19 cellular contexts compared by ENCODE assay signal in the genomic region with DNA sequence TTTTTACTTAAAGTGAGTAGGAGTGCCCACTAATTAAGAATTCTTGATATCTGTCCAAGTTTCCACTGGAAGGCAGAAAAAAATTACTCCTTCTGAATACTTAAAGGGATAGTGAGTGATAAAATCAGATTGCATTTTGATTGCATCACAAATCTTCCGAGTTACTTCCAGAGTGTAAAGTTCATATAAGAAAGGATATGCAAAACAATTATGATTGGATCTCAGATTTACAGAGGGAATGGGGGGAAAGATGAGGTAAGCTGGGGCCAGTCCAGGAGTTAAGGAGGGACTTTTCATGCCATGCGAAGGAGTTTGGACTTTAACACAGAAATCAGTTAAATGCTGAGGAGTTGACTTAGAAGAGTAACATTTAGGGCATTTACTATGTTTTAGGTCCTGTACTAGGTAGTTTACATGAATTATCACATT. TPM values are rescaled to one million over a fixed set of nuclear protein-coding genes. Genes with fewer than 3 reads are reported as not detected.
DNase-seq lines count a peak whose midpoint lies in the region; ATAC-seq and TF ChIP-seq lines count a peak whose summit lies in the region.
"Had no signal": no experiment of that assay in that cellular context is flagged by ENCODE, and none has a peak within 500 bp of the region (broad histone marks: within the 10 kb centered on the region; RNA-seq: fewer than 3 reads in every experiment).

No MANE protein-coding gene starts in this region.

- H3K4me1 ChIP-seq in HEK293 (ENCODE audit: control insufficient read depth, insufficient read depth, low read length): no peaks in the 10 kb centered on the region
- H3K4me1 ChIP-seq: heart right ventricle had no signal

- no peak overlapping the region for H3K4me3 ChIP-seq in AG09309 (ENCODE audit: control insufficient read depth, low read depth, low read length)
- no peak overlapping the region for H3K4me3 ChIP-seq in HEK293 (ENCODE audit: low read depth, low read length)
- H3K4me3 ChIP-seq in fibroblast of the aortic adventitia (ENCODE audit: low read depth, low read length): no peak overlapping the region
- H3K4me3 ChIP-seq: esophagus squamous epithelium, heart right ventricle, MG63 had no signal

- POLR2A ChIA-PET in HEK293 (lab: Yijun Ruan, JAX): no interaction called here

- TF ChIP-seq CTCF in AG09309 (IDR thresholded peaks at IDR 0.05; ENCODE audit: control insufficient read depth, insufficient read depth, low read depth, low read length, missing control alignments) (no peak), HEK293 (tag by site-specific recombination; IDR thresholded peaks at IDR 0.05) (no peak), fibroblast of the aortic adventitia (IDR thresholded peaks at IDR 0.05; ENCODE audit: insufficient read depth, low read length) (no peak)

- H3K9me3 ChIP-seq in HEK293 (ENCODE audit: control insufficient read depth, insufficient read depth, low read depth, low read length): no peaks in the 10 kb centered on the region
- H3K9me3 ChIP-seq: esophagus squamous epithelium, heart right ventricle, MG63 had no signal

- no peaks in the 10 kb centered on the region for H3K36me3 ChIP-seq in HEK293 (ENCODE audit: control insufficient read depth in 2 of 2, insufficient read depth in 1 of 2, low read length in 2 of 2)
- H3K36me3 ChIP-seq: esophagus squamous epithelium, heart right ventricle, MG63 had no signal

- no peak overlapping the region for H3K27ac ChIP-seq in HEK293 (ENCODE audit: extremely low read depth, low read depth, low read length)
- H3K27ac ChIP-seq: esophagus squamous epithelium, heart right ventricle had no signal

- no peak for ATAC-seq in HG03342 (IDR thresholded peaks at IDR 0.05; ENCODE audit: unreplicated experiment)
- ATAC-seq: activated CD4-positive, alpha-beta T cell treated with anti-CD3 and anti-CD28 coated beads for 36 hours; activated CD8-positive, alpha-beta memory T cell treated with anti-CD3 and anti-CD28 coated beads, Interleukin-2, amount 10 ng/mL, durations not matched to agents 7 days and 5 days; heart right ventricle; right cardiac atrium; stimulated activated memory B cell treated with anti-CD40 and anti-IgM and Interleukin-4, amounts not matched to agents 10 μg/mL and 1 μg/mL and 100 μg/mL, for 72 hours had no signal

- CTCF ChIA-PET in HEK293 (lab: Yijun Ruan, JAX): no interaction called here

- DNase-seq in AG09309 (ENCODE audit: low read depth): peak; percentile 24
- DNase-seq in amniotic epithelial cell (ENCODE audit: low read depth): peak; percentile 26
- DNase-seq in fibroblast of the aortic adventitia (ENCODE audit: low read depth): peak; percentile 77
- no peak for DNase-seq in RPMI8226
- no peak for DNase-seq in DMS153 (lab: John Stamatoyannopoulos, UW)
- no peak for DNase-seq in HT-29 (ENCODE audit: low spot score)
- DNase-seq: activated CD4-positive, alpha-beta T cell treated with anti-CD3 and anti-CD28 coated beads for 36 hours; activated CD8-positive, alpha-beta memory T cell treated with anti-CD3 and anti-CD28 coated beads, Interleukin-2, amount 10 ng/mL, durations not matched to agents 7 days and 5 days; activated naive CD8-positive, alpha-beta T cell treated with anti-CD3 and anti-CD28 coated beads, Interleukin-2, amount 10 ng/mL, durations not matched to agents 7 days and 5 days; CD4-positive, alpha-beta memory T cell; esophagus squamous epithelium; H7; heart right ventricle; MG63; NCI-H1436 treated with DMSO at 0.1 percent for 48 hours; right cardiac atrium had no signal

TF ChIP-seq in HEK293, 187 proteins besides CTCF, POLR2A, EP300 and RAD21 (continues in another document):
- TF ChIP-seq, protein P1, sequence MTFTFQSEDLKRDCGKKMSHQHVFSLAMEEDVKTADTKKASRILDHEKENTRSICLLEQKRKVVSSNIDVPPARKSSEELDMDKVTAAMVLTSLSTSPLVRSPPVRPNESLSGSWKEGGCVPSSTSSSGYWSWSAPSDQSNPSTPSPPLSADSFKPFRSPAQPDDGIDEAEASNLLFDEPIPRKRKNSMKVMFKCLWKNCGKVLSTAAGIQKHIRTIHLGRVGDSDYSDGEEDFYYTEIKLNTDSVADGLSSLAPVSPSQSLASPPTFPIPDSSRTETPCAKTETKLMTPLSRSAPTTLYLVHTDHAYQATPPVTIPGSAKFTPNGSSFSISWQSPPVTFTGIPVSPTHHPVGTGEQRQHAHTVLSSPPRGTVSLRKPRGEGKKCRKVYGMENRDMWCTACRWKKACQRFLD (tag by site-specific recombination; IDR thresholded peaks at IDR 0.05): no peak
- TF ChIP-seq, protein P2, sequence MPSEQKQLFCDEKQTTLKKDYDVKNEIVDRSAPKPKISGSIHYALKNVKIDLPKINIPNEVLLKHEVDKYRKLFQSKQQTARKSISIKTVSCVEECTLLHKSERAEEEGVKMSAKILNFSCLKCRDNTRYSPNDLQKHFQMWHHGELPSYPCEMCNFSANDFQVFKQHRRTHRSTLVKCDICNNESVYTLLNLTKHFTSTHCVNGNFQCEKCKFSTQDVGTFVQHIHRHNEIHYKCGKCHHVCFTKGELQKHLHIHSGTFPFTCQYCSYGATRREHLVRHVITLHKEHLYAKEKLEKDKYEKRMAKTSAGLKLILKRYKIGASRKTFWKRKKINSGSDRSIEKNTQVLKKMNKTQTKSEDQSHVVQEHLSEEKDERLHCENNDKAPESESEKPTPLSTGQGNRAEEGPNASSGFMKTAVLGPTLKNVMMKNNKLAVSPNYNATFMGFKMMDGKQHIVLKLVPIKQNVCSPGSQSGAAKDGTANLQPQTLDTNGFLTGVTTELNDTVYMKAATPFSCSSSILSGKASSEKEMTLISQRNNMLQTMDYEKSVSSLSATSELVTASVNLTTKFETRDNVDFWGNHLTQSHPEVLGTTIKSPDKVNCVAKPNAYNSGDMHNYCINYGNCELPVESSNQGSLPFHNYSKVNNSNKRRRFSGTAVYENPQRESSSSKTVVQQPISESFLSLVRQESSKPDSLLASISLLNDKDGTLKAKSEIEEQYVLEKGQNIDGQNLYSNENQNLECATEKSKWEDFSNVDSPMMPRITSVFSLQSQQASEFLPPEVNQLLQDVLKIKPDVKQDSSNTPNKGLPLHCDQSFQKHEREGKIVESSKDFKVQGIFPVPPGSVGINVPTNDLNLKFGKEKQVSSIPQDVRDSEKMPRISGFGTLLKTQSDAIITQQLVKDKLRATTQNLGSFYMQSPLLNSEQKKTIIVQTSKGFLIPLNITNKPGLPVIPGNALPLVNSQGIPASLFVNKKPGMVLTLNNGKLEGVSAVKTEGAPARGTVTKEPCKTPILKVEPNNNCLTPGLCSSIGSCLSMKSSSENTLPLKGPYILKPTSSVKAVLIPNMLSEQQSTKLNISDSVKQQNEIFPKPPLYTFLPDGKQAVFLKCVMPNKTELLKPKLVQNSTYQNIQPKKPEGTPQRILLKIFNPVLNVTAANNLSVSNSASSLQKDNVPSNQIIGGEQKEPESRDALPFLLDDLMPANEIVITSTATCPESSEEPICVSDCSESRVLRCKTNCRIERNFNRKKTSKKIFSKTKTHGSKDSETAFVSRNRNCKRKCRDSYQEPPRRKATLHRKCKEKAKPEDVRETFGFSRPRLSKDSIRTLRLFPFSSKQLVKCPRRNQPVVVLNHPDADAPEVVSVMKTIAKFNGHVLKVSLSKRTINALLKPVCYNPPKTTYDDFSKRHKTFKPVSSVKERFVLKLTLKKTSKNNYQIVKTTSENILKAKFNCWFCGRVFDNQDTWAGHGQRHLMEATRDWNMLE (tag by site-specific recombination; conservative IDR thresholded peaks at IDR 0.05; ENCODE audit: low read depth): peak; percentile 30; the same call in 1 of the 2 replicates
- no peak for TF ChIP-seq ZNF48 (tag by site-specific recombination; IDR thresholded peaks at IDR 0.05)
- TF ChIP-seq, protein P3, sequence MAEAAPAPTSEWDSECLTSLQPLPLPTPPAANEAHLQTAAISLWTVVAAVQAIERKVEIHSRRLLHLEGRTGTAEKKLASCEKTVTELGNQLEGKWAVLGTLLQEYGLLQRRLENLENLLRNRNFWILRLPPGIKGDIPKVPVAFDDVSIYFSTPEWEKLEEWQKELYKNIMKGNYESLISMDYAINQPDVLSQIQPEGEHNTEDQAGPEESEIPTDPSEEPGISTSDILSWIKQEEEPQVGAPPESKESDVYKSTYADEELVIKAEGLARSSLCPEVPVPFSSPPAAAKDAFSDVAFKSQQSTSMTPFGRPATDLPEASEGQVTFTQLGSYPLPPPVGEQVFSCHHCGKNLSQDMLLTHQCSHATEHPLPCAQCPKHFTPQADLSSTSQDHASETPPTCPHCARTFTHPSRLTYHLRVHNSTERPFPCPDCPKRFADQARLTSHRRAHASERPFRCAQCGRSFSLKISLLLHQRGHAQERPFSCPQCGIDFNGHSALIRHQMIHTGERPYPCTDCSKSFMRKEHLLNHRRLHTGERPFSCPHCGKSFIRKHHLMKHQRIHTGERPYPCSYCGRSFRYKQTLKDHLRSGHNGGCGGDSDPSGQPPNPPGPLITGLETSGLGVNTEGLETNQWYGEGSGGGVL (tag by site-specific recombination; IDR thresholded peaks at IDR 0.05): peak; percentile 67

RNA-seq across cellular contexts. Expression of a gene that starts 9.3 kb away (rescaled TPM):
- total RNA-seq in fibroblast of the aortic adventitia (ENCODE audit: low replicate concordance): 35.2 and 42.9 TPM in 2 replicates
- total RNA-seq in HT-29 (2014; rRNA removed; shearing (Covaris generic)): 14.3 and 14.4 TPM in 2 replicates

RNA-seq across cellular contexts. Expression of a gene that starts 44.5 kb away (rescaled TPM):
- 36.5 and 82.8 TPM in 2 replicates for total RNA-seq in fibroblast of the aortic adventitia (ENCODE audit: low replicate concordance)
- 3.2 and 3.7 TPM in 2 replicates for total RNA-seq in HT-29 (2014; rRNA removed; shearing (Covaris generic))

Comparison
In these comparisons a context has a peak if more than half of its experiments do, and no peak if none do; other contexts are left out.
1. DNase-seq: peak in AG09309 (single experiment), amniotic epithelial cell (single experiment) and fibroblast of the aortic adventitia (single experiment); none in RPMI8226 (single experiment), DMS153 (single experiment) and HT-29 (single experiment).